ENCODE assay signal across 1 cellular context in the genomic region with DNA sequence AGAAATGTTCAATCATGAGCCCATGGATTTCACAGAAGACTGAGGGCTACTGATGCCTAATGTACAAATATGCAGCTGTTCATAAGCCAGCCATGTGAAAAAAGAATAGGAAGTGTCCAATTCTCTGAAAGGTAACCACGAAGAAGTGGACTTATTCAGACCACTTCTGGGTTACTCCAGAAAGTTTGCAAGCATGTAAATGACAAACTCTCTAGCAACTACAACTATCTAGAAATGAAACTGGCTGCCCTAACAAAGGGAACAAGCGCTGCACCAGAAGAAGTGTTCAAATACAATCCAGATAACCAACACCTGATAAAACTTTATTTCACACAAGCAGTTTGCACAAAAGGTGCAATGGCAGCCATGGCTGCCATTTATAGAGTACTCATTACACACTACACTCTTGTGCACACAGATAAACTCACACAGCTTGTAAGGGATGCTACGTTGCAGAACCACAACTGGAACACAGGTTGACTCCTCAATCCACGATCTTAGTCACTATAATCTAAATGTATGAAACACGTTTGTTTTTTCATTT.
TF ChIP-seq lines count a peak whose summit lies in the region.

No MANE protein-coding gene starts in this region.

TF ChIP-seq in GM12878, 131 proteins besides CTCF, POLR2A, EP300 and RAD21:
- TF ChIP-seq BRCA1 (IDR thresholded peaks at IDR 0.05; ENCODE audit: low read depth, low read length), result no peak
- TF ChIP-seq, protein P1, sequence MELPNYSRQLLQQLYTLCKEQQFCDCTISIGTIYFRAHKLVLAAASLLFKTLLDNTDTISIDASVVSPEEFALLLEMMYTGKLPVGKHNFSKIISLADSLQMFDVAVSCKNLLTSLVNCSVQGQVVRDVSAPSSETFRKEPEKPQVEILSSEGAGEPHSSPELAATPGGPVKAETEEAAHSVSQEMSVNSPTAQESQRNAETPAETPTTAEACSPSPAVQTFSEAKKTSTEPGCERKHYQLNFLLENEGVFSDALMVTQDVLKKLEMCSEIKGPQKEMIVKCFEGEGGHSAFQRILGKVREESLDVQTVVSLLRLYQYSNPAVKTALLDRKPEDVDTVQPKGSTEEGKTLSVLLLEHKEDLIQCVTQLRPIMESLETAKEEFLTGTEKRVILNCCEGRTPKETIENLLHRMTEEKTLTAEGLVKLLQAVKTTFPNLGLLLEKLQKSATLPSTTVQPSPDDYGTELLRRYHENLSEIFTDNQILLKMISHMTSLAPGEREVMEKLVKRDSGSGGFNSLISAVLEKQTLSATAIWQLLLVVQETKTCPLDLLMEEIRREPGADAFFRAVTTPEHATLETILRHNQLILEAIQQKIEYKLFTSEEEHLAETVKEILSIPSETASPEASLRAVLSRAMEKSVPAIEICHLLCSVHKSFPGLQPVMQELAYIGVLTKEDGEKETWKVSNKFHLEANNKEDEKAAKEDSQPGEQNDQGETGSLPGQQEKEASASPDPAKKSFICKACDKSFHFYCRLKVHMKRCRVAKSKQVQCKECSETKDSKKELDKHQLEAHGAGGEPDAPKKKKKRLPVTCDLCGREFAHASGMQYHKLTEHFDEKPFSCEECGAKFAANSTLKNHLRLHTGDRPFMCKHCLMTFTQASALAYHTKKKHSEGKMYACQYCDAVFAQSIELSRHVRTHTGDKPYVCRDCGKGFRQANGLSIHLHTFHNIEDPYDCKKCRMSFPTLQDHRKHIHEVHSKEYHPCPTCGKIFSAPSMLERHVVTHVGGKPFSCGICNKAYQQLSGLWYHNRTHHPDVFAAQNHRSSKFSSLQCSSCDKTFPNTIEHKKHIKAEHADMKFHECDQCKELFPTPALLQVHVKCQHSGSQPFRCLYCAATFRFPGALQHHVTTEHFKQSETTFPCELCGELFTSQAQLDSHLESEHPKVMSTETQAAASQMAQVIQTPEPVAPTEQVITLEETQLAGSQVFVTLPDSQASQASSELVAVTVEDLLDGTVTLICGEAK (IDR thresholded peaks at IDR 0.05; ENCODE audit: borderline replicate concordance), result peak; percentile 83
- TF ChIP-seq, protein P2, sequence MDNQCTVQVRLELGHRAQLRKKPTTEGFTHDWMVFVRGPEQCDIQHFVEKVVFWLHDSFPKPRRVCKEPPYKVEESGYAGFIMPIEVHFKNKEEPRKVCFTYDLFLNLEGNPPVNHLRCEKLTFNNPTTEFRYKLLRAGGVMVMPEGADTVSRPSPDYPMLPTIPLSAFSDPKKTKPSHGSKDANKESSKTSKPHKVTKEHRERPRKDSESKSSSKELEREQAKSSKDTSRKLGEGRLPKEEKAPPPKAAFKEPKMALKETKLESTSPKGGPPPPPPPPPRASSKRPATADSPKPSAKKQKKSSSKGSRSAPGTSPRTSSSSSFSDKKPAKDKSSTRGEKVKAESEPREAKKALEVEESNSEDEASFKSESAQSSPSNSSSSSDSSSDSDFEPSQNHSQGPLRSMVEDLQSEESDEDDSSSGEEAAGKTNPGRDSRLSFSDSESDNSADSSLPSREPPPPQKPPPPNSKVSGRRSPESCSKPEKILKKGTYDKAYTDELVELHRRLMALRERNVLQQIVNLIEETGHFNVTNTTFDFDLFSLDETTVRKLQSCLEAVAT (IDR thresholded peaks at IDR 0.05), result peak; percentile 37; the same call in 1 of the 2 replicates
